ENCODE assay signal across 8 cellular contexts in genomic region chr11:561148-562003, GRCh38. TPM values are rescaled to one million over a fixed set of nuclear protein-coding genes. Genes with fewer than 3 reads are reported as not detected.
DNase-seq lines count a peak whose midpoint lies in the region; ATAC-seq and TF ChIP-seq lines count a peak whose summit lies in the region.

No MANE protein-coding gene starts in this region.

- H2BK15ac ChIP-seq in mesendoderm (replicated peaks; ENCODE audit: low read depth) = no peak overlapping the region

- no peak for TF ChIP-seq CTCF in vagina (IDR thresholded peaks at IDR 0.05)

- H3K9me3 Mint-ChIP-seq in central memory CD8-positive, alpha-beta T cell = no peaks in the 10 kb centered on the region

- peaks cover 2% of the 10 kb centered on the region for H3K4me1 ChIP-seq in mesendoderm (ENCODE audit: control insufficient read depth, low read depth, low read length)
- peaks cover 27% of the 10 kb centered on the region for H3K4me1 ChIP-seq in vagina

- H3K56ac ChIP-seq in mesendoderm (ENCODE audit: low read length) = peak overlapping the region; percentile 89

- H3K27me3 Mint-ChIP-seq in central memory CD8-positive, alpha-beta T cell = no peaks in the 10 kb centered on the region

- H3K79me1 ChIP-seq in mesendoderm (ENCODE audit: low read length) = peaks cover 2% of the 10 kb centered on the region

- H3K27ac Mint-ChIP-seq in central memory CD8-positive, alpha-beta T cell (ENCODE audit: low read depth) = no peak overlapping the region

- H3K4me3 Mint-ChIP-seq in central memory CD8-positive, alpha-beta T cell = peak overlapping the region; percentile 83

- peak; percentile 15 for ATAC-seq in GM18498 (IDR thresholded peaks at IDR 0.05; ENCODE audit: unreplicated experiment)
- ATAC-seq in HG02938 (IDR thresholded peaks at IDR 0.05; ENCODE audit: unreplicated experiment) = peak; percentile 12
- ATAC-seq in central memory CD8-positive, alpha-beta T cell (replicated peaks; ENCODE audit: extremely low read depth, poor library complexity, severe bottlenecking) = peak; percentile 33

- H2BK120ac ChIP-seq in mesendoderm (ENCODE audit: low read depth, low read length) = no peak overlapping the region

- H3K27me3 ChIP-seq in mesendoderm (ENCODE audit: insufficient read depth, low read length, poor library complexity) (peaks cover 4% of the 10 kb centered on the region), vagina (no peaks in the 10 kb centered on the region)

- H3K4ac ChIP-seq in mesendoderm (ENCODE audit: low read depth, low read length) = no peak overlapping the region

- H3K9ac ChIP-seq in mesendoderm (ENCODE audit: low read length) = peak overlapping the region; percentile 84

- no peak overlapping the region for H3K18ac ChIP-seq in mesendoderm (ENCODE audit: low read length)

- no peak overlapping the region for H3K27ac ChIP-seq in mesendoderm (ENCODE audit: low read depth, low read length)
- peak overlapping the region; percentile 42 for H3K27ac ChIP-seq in vagina

- no peak for TF ChIP-seq POLR2A in vagina (IDR thresholded peaks at IDR 0.05)

- H3K4me2 ChIP-seq in mesendoderm (ENCODE audit: low read length) = peak overlapping the region; percentile 87

- H3K79me2 ChIP-seq in mesendoderm (ENCODE audit: control insufficient read depth, insufficient read depth, low read length) = no peaks in the 10 kb centered on the region

- no peak overlapping the region for H3K23ac ChIP-seq in mesendoderm (ENCODE audit: low read length)

- H3K4me3 ChIP-seq in mesendoderm (ENCODE audit: low read length) (peak overlapping the region; percentile 79), vagina (peak overlapping the region; percentile 61 to 90)

- peak; percentile 49 for DNase-seq in A172 (ENCODE audit: low spot score)
- DNase-seq in NOMO-1 treated with DMSO at 0.1 percent for 48 hours (lab: John Stamatoyannopoulos, UW; ENCODE audit: unreplicated experiment) = peak; percentile 20
- no peak for DNase-seq in central memory CD8-positive, alpha-beta T cell (ENCODE audit: low spot score in 2 of 2)
- peak; percentile 37 for DNase-seq in mesendoderm
- no peak for DNase-seq in vagina (ENCODE audit: extremely low spot score in 2 of 2)
- no peak for DNase-seq in activated CD4-positive, alpha-beta T cell treated with anti-CD3 and anti-CD28 coated beads, Interleukin-2, amount 50 U/mL, for 1 hour

- H4K8ac ChIP-seq in mesendoderm (ENCODE audit: low read depth, low read length) = no peak overlapping the region

- no peak overlapping the region for H2AK5ac ChIP-seq in mesendoderm (ENCODE audit: low read length)

- H3K36me3 ChIP-seq in mesendoderm (ENCODE audit: control insufficient read depth, insufficient read depth, low read length) = no peaks in the 10 kb centered on the region
- no peaks in the 10 kb centered on the region for H3K36me3 ChIP-seq in vagina

- H3K4me1 Mint-ChIP-seq in central memory CD8-positive, alpha-beta T cell = peaks cover 14% of the 10 kb centered on the region

- H3K36me3 Mint-ChIP-seq in central memory CD8-positive, alpha-beta T cell (ENCODE audit: insufficient read depth) = peaks cover 6% of the 10 kb centered on the region

- no peak overlapping the region for H4K5ac ChIP-seq in mesendoderm (ENCODE audit: low read length)

- intact Hi-C loops in vagina (cut with DNase I) = no loop called here

- no peaks in the 10 kb centered on the region for H3K9me3 ChIP-seq in vagina

- no CpG with 5 or more reads among the region's 67 CpGs for WGBS in mesendoderm (ENCODE audit: extremely low coverage, insufficient coverage, low lambda C conversion rate)

- no peak overlapping the region for H2BK5ac ChIP-seq in mesendoderm (ENCODE audit: low read length)

RNA-seq across cellular contexts. Expression of gene RASSF7, which starts 0.6 kb away (rescaled TPM):
- total RNA-seq in A172 (2014; rRNA removed; shearing (Covaris generic)) = 24.9 and 43.9 TPM in 2 replicates
- 5.6 TPM for polyA plus RNA-seq in mesendoderm (2013, experiment 1 of 2)
- polyA plus RNA-seq in mesendoderm (2013, experiment 2 of 2) = 6.5 TPM
- 14.7 TPM for total RNA-seq in vagina

RNA-seq across cellular contexts. Expression of gene LMNTD2, which starts 0.8 kb away (rescaled TPM):
- total RNA-seq in A172 (2014; rRNA removed; shearing (Covaris generic)) = 2.4 and 4.4 TPM in 2 replicates
- 0.56 TPM for polyA plus RNA-seq in mesendoderm (2013, experiment 1 of 2)
- 0.49 TPM for polyA plus RNA-seq in mesendoderm (2013, experiment 2 of 2)
- 1.7 TPM for total RNA-seq in vagina

RNA-seq across cellular contexts. Expression of gene PHRF1, which starts 14.9 kb away (rescaled TPM):
- total RNA-seq in A172 (2014; rRNA removed; shearing (Covaris generic)) = 12.8 and 14.9 TPM in 2 replicates
- polyA plus RNA-seq in mesendoderm (2013, experiment 1 of 2) = 19.1 TPM
- 18.6 TPM for polyA plus RNA-seq in mesendoderm (2013, experiment 2 of 2)
- total RNA-seq in vagina = 26.0 TPM

RNA-seq across cellular contexts. Expression of gene LRRC56, which starts 24.0 kb away (rescaled TPM):
- total RNA-seq in A172 (2014; rRNA removed; shearing (Covaris generic)) = not detected in 2 replicates
- polyA plus RNA-seq in mesendoderm (2013, experiment 1 of 2) = 0.37 TPM
- 0.35 TPM for polyA plus RNA-seq in mesendoderm (2013, experiment 2 of 2)
- total RNA-seq in vagina = 0.49 TPM

RNA-seq across cellular contexts. Expression of gene HRAS, which starts 26.0 kb away (rescaled TPM):
- total RNA-seq in A172 (2014; rRNA removed; shearing (Covaris generic)) = 74.6 and 99.9 TPM in 2 replicates
- 37.4 TPM for polyA plus RNA-seq in mesendoderm (2013, experiment 1 of 2)
- 38.7 TPM for polyA plus RNA-seq in mesendoderm (2013, experiment 2 of 2)
- total RNA-seq in vagina = 53.5 TPM

Comparison
In these comparisons a context has a peak if more than half of its experiments do, and no peak if none do; other contexts are left out.
1. DNase-seq: peak in A172 (single experiment), NOMO-1 treated with DMSO at 0.1 percent for 48 hours (single experiment) and mesendoderm (single experiment); none in central memory CD8-positive, alpha-beta T cell (0 of 2), vagina (0 of 2) and activated CD4-positive, alpha-beta T cell treated with anti-CD3 and anti-CD28 coated beads, Interleukin-2, amount 50 U/mL, for 1 hour (single experiment).
2. Peak in every context shown above with its lines, with median percentiles within 50 percentile points of each other: ATAC-seq.